Comparison of ENCODE assay signal across 9 cellular contexts in genomic region chr5:24351285-24351684, GRCh38.
"Had no signal": no experiment of that assay in that cellular context is flagged by ENCODE, and none has a peak within 500 bp of the region (broad histone marks: within the 10 kb centered on the region; RNA-seq: fewer than 3 reads in every experiment).

No MANE protein-coding gene starts in this region.

- H3K4me3 Mint-ChIP-seq: H9, IgD-negative memory B cell had no signal

- H3K4me1 Mint-ChIP-seq: H9, IgD-negative memory B cell had no signal

- DNase-seq: GM23248, GOT3, H9, HCEC 1CT, KBM-7 had no signal

- H2AFZ ChIP-seq: GM23248 had no signal

- H3K36me3 Mint-ChIP-seq: IgD-negative memory B cell had no signal

- H3K9ac ChIP-seq: GM23248 had no signal

- FAIRE-seq: H54, HepG2 had no signal

- H3K27me3 Mint-ChIP-seq: IgD-negative memory B cell had no signal

- H3K9me3 Mint-ChIP-seq: H9 had no signal

- H3K27ac Mint-ChIP-seq: IgD-negative memory B cell had no signal

- ATAC-seq: HepG2 had no signal

- H3K27ac ChIP-seq: GM23248, HL-60 had no signal

- H3K4me3 ChIP-seq: GM23248 had no signal
